In genomic region chr19:34150558-34150957, GRCh38 we compare ENCODE assay signal across 9 cellular contexts.
"Had no signal": no experiment of that assay in that cellular context is flagged by ENCODE, and none has a peak within 500 bp of the region (broad histone marks: within the 10 kb centered on the region; RNA-seq: fewer than 3 reads in every experiment).

No MANE protein-coding gene starts in this region.

- H3K27me3 Mint-ChIP-seq: IgD-negative memory B cell had no signal

- FAIRE-seq: HTR-8/SVneo had no signal

- H3K9me3 ChIP-seq: HAP-1 had no signal

- H3K4me1 ChIP-seq: HAP-1 had no signal

- ATAC-seq: HCT116 had no signal

- DNase-seq: GM23248, GOT3, H7, HFFc6, KBM-7 had no signal

- H3K9me3 Mint-ChIP-seq: HFFc6, IgD-negative memory B cell had no signal

- H3K4me3 Mint-ChIP-seq: HFFc6, IgD-negative memory B cell had no signal

- H3K27ac Mint-ChIP-seq: HFFc6, IgD-negative memory B cell had no signal

- H2AFZ ChIP-seq: GM23248 had no signal

- H3K27ac ChIP-seq: GM23248 had no signal

- H3K9ac ChIP-seq: GM23248 had no signal

- H3K36me3 ChIP-seq: HAP-1 had no signal

- H3K36me3 Mint-ChIP-seq: IgD-negative memory B cell had no signal

- H3K4me3 ChIP-seq: GM23248, HAP-1 had no signal
